Comparison of ENCODE assay signal across 8 cellular contexts in the genomic region with DNA sequence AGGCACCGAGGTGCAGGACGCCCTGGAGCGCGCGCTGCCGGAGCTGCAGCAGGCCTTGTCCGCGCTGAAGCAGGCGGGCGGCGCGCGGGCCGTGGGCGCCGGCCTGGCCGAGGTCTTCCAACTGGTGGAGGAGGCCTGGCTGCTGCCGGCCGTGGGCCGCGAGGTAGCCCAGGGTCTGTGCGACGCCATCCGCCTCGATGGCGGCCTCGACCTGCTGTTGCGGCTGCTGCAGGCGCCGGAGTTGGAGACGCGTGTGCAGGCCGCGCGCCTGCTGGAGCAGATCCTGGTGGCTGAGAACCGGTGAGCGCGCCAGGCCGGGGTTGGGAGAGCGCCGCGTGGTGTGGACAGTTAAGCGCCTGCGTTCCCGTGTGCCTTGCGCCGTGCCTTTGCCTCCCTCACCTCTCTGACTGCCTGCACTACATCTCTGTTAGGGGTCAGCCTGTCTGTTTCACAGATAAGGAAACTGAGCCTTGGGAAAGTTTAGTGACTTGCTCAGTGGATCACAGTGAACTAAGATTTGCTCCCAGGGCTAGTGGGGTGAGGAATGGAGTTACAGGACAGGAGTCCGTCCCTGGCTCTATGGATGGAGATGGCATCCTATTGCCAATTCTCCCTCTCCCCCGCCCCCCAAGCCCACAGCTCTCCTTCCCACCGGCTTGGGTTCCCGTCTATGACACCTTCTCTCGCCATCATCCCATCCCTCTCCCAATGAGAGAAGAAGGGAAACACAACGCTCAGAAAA. TPM values are rescaled to one million over a fixed set of nuclear protein-coding genes. Genes with fewer than 3 reads are reported as not detected.
DNase-seq lines count a peak whose midpoint lies in the region; ATAC-seq, FAIRE-seq and TF ChIP-seq lines count a peak whose summit lies in the region.

No MANE protein-coding gene starts in this region.

- H4K20me1 ChIP-seq in fibroblast of lung (ENCODE audit: control insufficient read depth, extremely low read depth, insufficient read depth, low read length) (no peaks in the 10 kb centered on the region), PC-3 (ENCODE audit: low read length) (no peaks in the 10 kb centered on the region)

- peak overlapping the region; percentile 99 for H3K27ac ChIP-seq in VCaP
- H3K27ac ChIP-seq in fibroblast of lung (ENCODE audit: insufficient read depth, low read length), result no peak overlapping the region
- peak overlapping the region in 2 of 4 donors; percentile 18 to 37 for H3K27ac ChIP-seq in pancreas
- H3K27ac ChIP-seq in PC-3 (ENCODE audit: low read length), result no peak overlapping the region

- H3K27me3 ChIP-seq in fibroblast of lung (ENCODE audit: control insufficient read depth, insufficient read depth, low read length) (no peaks in the 10 kb centered on the region), pancreas (no peaks in the 10 kb centered on the region), PC-3 (ENCODE audit: low read length) (no peaks in the 10 kb centered on the region)

- CTCF ChIA-PET in PC-3 (lab: Charles Lee), result no interaction called here

- peaks cover 4% of the 10 kb centered on the region for H3K79me2 ChIP-seq in fibroblast of lung (ENCODE audit: control insufficient read depth, insufficient read depth, low read length)
- H3K79me2 ChIP-seq in PC-3 (ENCODE audit: low read length), result no peaks in the 10 kb centered on the region

- WGBS in pancreas, 2 donors, result 31 to 35% methylated on average over 42 to 53 of the region's 53 CpGs

- no TSS peak for BruUV-seq in PC-3 (replicated peaks; lab: Mats Ljungman, UMichigan)

- POLR2A ChIA-PET in PC-3 (lab: Charles Lee; ENCODE audit: unreplicated experiment), result no interaction called here

- ATAC-seq in HG02759 (IDR thresholded peaks at IDR 0.05; ENCODE audit: unreplicated experiment) (peak; percentile 14), pancreas (peak in 1 of 4 donors; percentile 8), PC-3 (no peak), omental fat pad (ENCODE audit: low FRiP score) (no peak)

- intact Hi-C loops in pancreas (cut with DNase I), result no loop called here
- intact Hi-C loops in PC-3 (cut with micrococcal nuclease), result no loop called here

- H3K4me2 ChIP-seq in fibroblast of lung (ENCODE audit: extremely low read depth, insufficient read depth, low read length) (peak overlapping the region; percentile 95), PC-3 (ENCODE audit: low read length) (no peak overlapping the region)

- H2AFZ ChIP-seq in fibroblast of lung (ENCODE audit: low read length) (peak overlapping the region; percentile 28), PC-3 (ENCODE audit: low read length) (no peak overlapping the region)

- FAIRE-seq in pancreas (lab: Jason Lieb, UNC), result no peak

- H3K4me1 ChIP-seq in fibroblast of lung (ENCODE audit: control insufficient read depth, extremely low read depth, insufficient read depth, low read length), result peaks cover 9% of the 10 kb centered on the region
- H3K4me1 ChIP-seq in pancreas, result peaks cover 9 to 28% (median 13%) of the 10 kb centered on the region in 3 donors
- no peaks in the 10 kb centered on the region for H3K4me1 ChIP-seq in PC-3 (ENCODE audit: insufficient read depth, low read length)

- H3K9me3 ChIP-seq in fibroblast of lung (ENCODE audit: control insufficient read depth, insufficient read depth, low read depth, low read length) (no peaks in the 10 kb centered on the region), pancreas (no peaks in the 10 kb centered on the region), PC-3 (ENCODE audit: low read length) (no peaks in the 10 kb centered on the region)

- H3K4me3 ChIP-seq in fibroblast of lung (replicated peaks in 1 of 4; ENCODE audit: control extremely low read depth in 1 of 4, insufficient read depth in 1 of 4, low read depth in 3 of 4, low read length in 4 of 4) (peak overlapping the region; percentile 17 to 72 (median 67)), pancreas (peak overlapping the region; percentile 17 to 54 (median 38)), PC-3 (ENCODE audit: low read length) (no peak overlapping the region)

- H3K9ac ChIP-seq in fibroblast of lung (ENCODE audit: insufficient read depth, low read length) (peak overlapping the region; percentile 55), PC-3 (ENCODE audit: low read length) (no peak overlapping the region)

- no peaks in the 10 kb centered on the region for H3F3A ChIP-seq in PC-3 (ENCODE audit: low read length, unreplicated experiment)

- H3K36me3 ChIP-seq in fibroblast of lung (ENCODE audit: control insufficient read depth, insufficient read depth, low read length) (no peaks in the 10 kb centered on the region), pancreas (no peaks in the 10 kb centered on the region), PC-3 (ENCODE audit: low read depth, low read length) (no peaks in the 10 kb centered on the region)

- DNase-seq in NCI-H345 (lab: John Stamatoyannopoulos, UW) (peak; percentile 32), NCI-H345 treated with DMSO at 0.1 percent for 48 hours (lab: John Stamatoyannopoulos, UW; ENCODE audit: unreplicated experiment) (no peak), fibroblast of lung (ENCODE audit: low read depth in 2 of 2) (peak; percentile 28 to 48), pancreas (peak in 1 of 6 donors; percentile 74), PC-3 (no peak), omental fat pad (ENCODE audit: low spot score) (no peak)

- no peaks in the 10 kb centered on the region for H3K9me2 ChIP-seq in PC-3 (replicated peaks; ENCODE audit: low read length)

- TF ChIP-seq CTCF in VCaP (conservative IDR thresholded peaks at IDR 0.05) (no peak), fibroblast of lung (conservative IDR thresholded peaks at IDR 0.05 in 1 of 2, IDR thresholded peaks at IDR 0.05 in 1 of 2; ENCODE audit: low read depth in 1 of 2, low read length in 2 of 2) (no peak), pancreas (IDR thresholded peaks at IDR 0.05) (no peak), PC-3 (conservative IDR thresholded peaks at IDR 0.05; ENCODE audit: low read depth, low read length) (no peak), omental fat pad (IDR thresholded peaks at IDR 0.05) (no peak)

RNA-seq across cellular contexts. Expression of gene SARM1, which starts 0.9 kb away (rescaled TPM):
- total RNA-seq in fibroblast of lung, result 3.1 TPM in 2 replicates
- polyA plus RNA-seq in fibroblast of lung, result 8.1 and 10.8 TPM in 2 replicates
- polyA plus RNA-seq in fibroblast of lung (2012), result 7.3 and 10.0 TPM in 2 replicates
- 19.0 and 19.8 TPM in 2 replicates for polyA minus RNA-seq in fibroblast of lung (ENCODE audit: low replicate concordance)
- total RNA-seq in pancreas, result 10 to 100 TPM; 14.2 to 22.1 (median 17.4) TPM
- 10 to 100 TPM; 15.7 to 19.0 TPM for polyA plus RNA-seq in pancreas
- total RNA-seq in PC-3 (2014; rRNA removed), result 6.7 and 8.4 TPM in 2 replicates
- total RNA-seq in omental fat pad, result 10 to 100 TPM in 3 of 4 donors, 1 to 10 TPM in 1; 8.5 to 13.1 (median 12.3) TPM

RNA-seq across cellular contexts. Expression of gene VTN, which starts 2.3 kb away (rescaled TPM):
- 0.17 and 0.51 TPM in 2 replicates for total RNA-seq in fibroblast of lung
- polyA plus RNA-seq in fibroblast of lung, result 0.46 and 3.5 TPM in 2 replicates
- polyA plus RNA-seq in fibroblast of lung (2012), result 0.39 and 4.1 TPM in 2 replicates
- 0.59 and 12.4 TPM in 2 replicates for polyA minus RNA-seq in fibroblast of lung (ENCODE audit: low replicate concordance)
- 10 to 100 TPM in 2 of 6 donors, 1 to 10 TPM in 4; 5.2 to 21.5 (median 9.5) TPM for total RNA-seq in pancreas
- 10 to 100 TPM; 14.6 to 21.6 TPM for polyA plus RNA-seq in pancreas
- total RNA-seq in PC-3 (2014; rRNA removed), result not detected in 2 replicates
- 10 to 100 TPM in 2 of 4 donors, 1 to 10 TPM in 2; 3.2 to 82.4 (median 14.7) TPM for total RNA-seq in omental fat pad

RNA-seq across cellular contexts. Expression of gene SEBOX, which starts 7.4 kb away (rescaled TPM):
- total RNA-seq in fibroblast of lung (not detected in 2 replicates), pancreas (not detected), PC-3 (2014; rRNA removed) (not detected in 2 replicates), omental fat pad (not detected)
- polyA plus RNA-seq in fibroblast of lung (not detected in 2 replicates), pancreas (not detected)
- polyA plus RNA-seq in fibroblast of lung (2012), result not detected in 2 replicates
- not detected in 2 replicates for polyA minus RNA-seq in fibroblast of lung (ENCODE audit: low replicate concordance)

RNA-seq across cellular contexts. Expression of gene POLDIP2, which starts 15.0 kb away (rescaled TPM):
- total RNA-seq in fibroblast of lung (71.9 and 79.3 TPM in 2 replicates), pancreas (10 to 100 TPM; 40.7 to 51.2 (median 42.5) TPM), PC-3 (2014; rRNA removed) (136 and 137 TPM in 2 replicates), omental fat pad (10 to 100 TPM; 62.7 to 86.0 (median 72.4) TPM)
- polyA plus RNA-seq in fibroblast of lung (89.2 and 111 TPM in 2 replicates), pancreas (10 to 100 TPM; 28.3 to 41.0 TPM)
- polyA plus RNA-seq in fibroblast of lung (2012), result 90.8 and 123 TPM in 2 replicates
- 155 and 207 TPM in 2 replicates for polyA minus RNA-seq in fibroblast of lung (ENCODE audit: low replicate concordance)

RNA-seq across cellular contexts. Expression of gene SLC46A1, which starts 33.6 kb away (rescaled TPM):
- total RNA-seq in fibroblast of lung, result 3.6 and 5.1 TPM in 2 replicates
- polyA plus RNA-seq in fibroblast of lung, result 2.9 and 4.6 TPM in 2 replicates
- 4.1 and 8.3 TPM in 2 replicates for polyA plus RNA-seq in fibroblast of lung (2012)
- 8.7 and 9.8 TPM in 2 replicates for polyA minus RNA-seq in fibroblast of lung (ENCODE audit: low replicate concordance)
- 10 to 100 TPM in 1 of 6 donors, 1 to 10 TPM in 5; 6.0 to 13.8 (median 7.4) TPM for total RNA-seq in pancreas
- 1 to 10 TPM; 5.8 to 7.8 TPM for polyA plus RNA-seq in pancreas
- 10.4 and 12.9 TPM in 2 replicates for total RNA-seq in PC-3 (2014; rRNA removed)
- 10 to 100 TPM; 11.3 to 16.9 (median 12.9) TPM for total RNA-seq in omental fat pad

Comparison
In these comparisons a context has a peak if more than half of its experiments do, and no peak if none do; other contexts are left out.
1. DNase-seq: peak in NCI-H345 (single experiment) and fibroblast of lung (2 of 2); none in NCI-H345 treated with DMSO at 0.1 percent for 48 hours (single experiment), PC-3 (single experiment) and omental fat pad (single experiment).